ENCODE assay signal across 18 cellular contexts in the genomic region with DNA sequence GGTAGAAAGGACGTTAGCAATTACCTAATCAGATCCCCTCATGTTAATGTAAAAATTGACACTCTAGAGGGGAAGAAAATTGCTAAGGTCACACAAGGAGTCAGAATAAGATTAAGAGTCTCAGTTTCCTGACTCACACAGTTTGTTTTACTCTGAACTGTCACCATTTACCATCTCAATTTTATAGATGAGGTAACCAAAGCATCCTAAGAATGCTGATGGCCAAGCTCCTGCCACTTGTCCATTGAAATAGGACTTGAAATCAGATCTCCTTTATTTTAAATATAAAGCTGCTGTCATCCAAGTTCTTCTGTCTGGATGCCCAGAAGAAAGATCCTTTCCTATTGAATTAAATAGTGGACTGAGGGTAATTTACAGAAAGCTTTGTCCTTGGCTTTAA.
DNase-seq lines count a peak whose midpoint lies in the region; ATAC-seq and TF ChIP-seq lines count a peak whose summit lies in the region.
"Had no signal": no experiment of that assay in that cellular context is flagged by ENCODE, and none has a peak within 500 bp of the region (broad histone marks: within the 10 kb centered on the region; RNA-seq: fewer than 3 reads in every experiment).

No MANE protein-coding gene starts in this region.

- CTCF ChIA-PET in CD4-positive, alpha-beta T cell (lab: Charles Lee), result no interaction called here
- CTCF ChIA-PET in IMR-90 (lab: Yijun Ruan, JAX), result no interaction called here

- no peaks in the 10 kb centered on the region for H3K9me3 ChIP-seq in CD4-positive, alpha-beta T cell (ENCODE audit: control insufficient read depth, low read length)
- H3K9me3 ChIP-seq in IMR-90 (ENCODE audit: control insufficient read depth, insufficient read depth, low read length), result no peaks in the 10 kb centered on the region
- no peaks in the 10 kb centered on the region for H3K9me3 ChIP-seq in endocrine pancreas (ENCODE audit: control insufficient read depth, low read length)
- no peaks in the 10 kb centered on the region for H3K9me3 ChIP-seq in neuronal stem cell (replicated peaks in 1 of 2; ENCODE audit: control insufficient read depth in 2 of 2, insufficient read depth in 1 of 2, low read depth in 1 of 2, low read length in 2 of 2)
- H3K9me3 ChIP-seq: esophagus muscularis mucosa, lower lobe of right lung, prostate gland had no signal

- H4K20me1 ChIP-seq in IMR-90 (ENCODE audit: insufficient read depth, low read length), result no peaks in the 10 kb centered on the region

- H3K4me1 ChIP-seq in IMR-90 (ENCODE audit: control insufficient read depth, insufficient read depth, low read length) (peaks cover 2% of the 10 kb centered on the region; the same call in 1 of the 2 replicates), endocrine pancreas (ENCODE audit: control insufficient read depth, insufficient read depth, low read length) (no peaks in the 10 kb centered on the region), neuronal stem cell (ENCODE audit: control insufficient read depth in 2 of 2, insufficient read depth in 1 of 2, low read depth in 1 of 2, low read length in 2 of 2) (peaks cover 3 to 4% of the 10 kb centered on the region in 2 donors)
- H3K4me1 ChIP-seq: lower lobe of right lung, prostate gland had no signal

- dilution Hi-C loops in IMR-90 (cut with HindIII; ENCODE audit: low sequenced_read_pairs, unreplicated experiment), result no loop called here

- no peak for TF ChIP-seq CTCF in CD4-positive, alpha-beta T cell (IDR thresholded peaks at IDR 0.05)
- no peak for TF ChIP-seq CTCF in IMR-90 (conservative IDR thresholded peaks at IDR 0.05; ENCODE audit: low read depth, low read length)

- H3K4me2 ChIP-seq in IMR-90 (ENCODE audit: low read depth, low read length), result peak overlapping the region; percentile 97; the same call in 1 of the 2 replicates
- no peak overlapping the region for H3K4me2 ChIP-seq in neuronal stem cell (ENCODE audit: insufficient read depth, low read length, poor library complexity, severe bottlenecking)

- no peak for ATAC-seq in CD4-positive, alpha-beta T cell (ENCODE audit: poor library complexity)
- ATAC-seq in IMR-90 (ENCODE audit: low read depth) (no peak), GM19395 (IDR thresholded peaks at IDR 0.05; ENCODE audit: unreplicated experiment) (no peak), HG03432 (IDR thresholded peaks at IDR 0.05; ENCODE audit: unreplicated experiment) (no peak)
- no peak for ATAC-seq in naive thymus-derived CD8-positive, alpha-beta T cell
- ATAC-seq: activated CD8-positive, alpha-beta T cell treated with anti-CD3 and anti-CD28 coated beads for 36 hours; stimulated activated naive B cell treated with anti-CD40 and anti-IgM and Interleukin-4, amounts not matched to agents 10 μg/mL and 1 μg/mL and 100 μg/mL, for 72 hours had no signal

- H2BK20ac ChIP-seq in IMR-90 (ENCODE audit: low read depth, low read length), result no peak overlapping the region

- no peak overlapping the region for H3K18ac ChIP-seq in IMR-90 (ENCODE audit: low read depth, low read length)
- no peak overlapping the region for H3K18ac ChIP-seq in neuronal stem cell (ENCODE audit: low read length)

- H3K14ac ChIP-seq in IMR-90 (replicated peaks; ENCODE audit: low read depth, low read length) (no peak overlapping the region), neuronal stem cell (ENCODE audit: low read length) (no peak overlapping the region)

- WGBS in IMR-90 (ENCODE audit: extremely low coverage in 2 of 2, insufficient read length in 1 of 2), 2 experiments, result no CpG with 5 or more reads among the region's 1 CpG
- no CpG with 5 or more reads among the region's 1 CpG for WGBS in neuronal stem cell (ENCODE audit: extremely low coverage in 2 of 2, insufficient read length in 2 of 2, insufficient replicate concordance in 1 of 2), 2 donors

- no peaks in the 10 kb centered on the region for H3K36me3 ChIP-seq in IMR-90 (ENCODE audit: control insufficient read depth, insufficient read depth, low read length)
- no peaks in the 10 kb centered on the region for H3K36me3 ChIP-seq in endocrine pancreas (ENCODE audit: control insufficient read depth, insufficient read depth, low read length)
- H3K36me3 ChIP-seq in neuronal stem cell (replicated peaks in 1 of 2; ENCODE audit: control insufficient read depth in 2 of 2, insufficient read depth in 2 of 2, low read length in 2 of 2), result no peaks in the 10 kb centered on the region
- H3K36me3 ChIP-seq: esophagus muscularis mucosa, lower lobe of right lung, prostate gland had no signal

- H2BK120ac ChIP-seq in IMR-90 (ENCODE audit: low read depth, low read length), result no peak overlapping the region
- no peak overlapping the region for H2BK120ac ChIP-seq in neuronal stem cell (ENCODE audit: low read depth, low read length)

- no peak for DNase-seq in CD4-positive, alpha-beta T cell
- DNase-seq in IMR-90 (no peak), neuronal stem cell (ENCODE audit: low spot score) (no peak), KBM-7 (no peak)
- DNase-seq in naive thymus-derived CD8-positive, alpha-beta T cell, result no peak
- DNase-seq: activated CD8-positive, alpha-beta T cell treated with anti-CD3 and anti-CD28 coated beads for 36 hours; activated gamma-delta T cell treated with Interleukin-2 at 50 U/mL for 16 hours; central memory CD4-positive, alpha-beta T cell; lower lobe of right lung; NCI-H1436 treated with DMSO at 0.1 percent for 48 hours; NCI-H748 treated with DMSO at 0.1 percent for 48 hours; stimulated activated CD4-positive, alpha-beta T cell treated with anti-CD3 and anti-CD28 coated beads, Interleukin-4, amount 100 ng/mL, for 4 hours; stimulated activated naive B cell treated with anti-CD40 and anti-IgM and Interleukin-4, amounts not matched to agents 10 μg/mL and 1 μg/mL and 100 μg/mL, for 72 hours had no signal

- no peak overlapping the region for H2AK9ac ChIP-seq in IMR-90 (replicated peaks; ENCODE audit: low read depth, low read length, poor library complexity)

- H3K9ac ChIP-seq in IMR-90 (ENCODE audit: low read depth, low read length) (no peak overlapping the region), endocrine pancreas (ENCODE audit: control insufficient read depth, insufficient read depth, low read length) (no peak overlapping the region), neuronal stem cell (ENCODE audit: low read depth, low read length, poor library complexity) (no peak overlapping the region)

- H3K36me3 Mint-ChIP-seq in CD4-positive, alpha-beta T cell (ENCODE audit: low read depth), result no peaks in the 10 kb centered on the region
- peaks cover 0 to 10% (median 0%) of the 10 kb centered on the region in 3 donors for H3K36me3 Mint-ChIP-seq in naive thymus-derived CD8-positive, alpha-beta T cell

- H3K27me3 ChIP-seq in CD4-positive, alpha-beta T cell (ENCODE audit: control insufficient read depth, insufficient read depth, low read length), result no peaks in the 10 kb centered on the region
- H3K27me3 ChIP-seq in IMR-90 (ENCODE audit: control insufficient read depth, insufficient read depth, low read length), result no peaks in the 10 kb centered on the region
- H3K27me3 ChIP-seq in endocrine pancreas (ENCODE audit: control insufficient read depth, insufficient read depth, low read length), result no peaks in the 10 kb centered on the region
- H3K27me3 ChIP-seq in neuronal stem cell (ENCODE audit: control insufficient read depth in 3 of 3, insufficient read depth in 3 of 3, low read depth in 1 of 3, low read length in 3 of 3), result peaks cover 0 to 12% (median 0%) of the 10 kb centered on the region in 3 experiments
- H3K27me3 ChIP-seq: esophagus muscularis mucosa had no signal

- H3K9me3 Mint-ChIP-seq in CD4-positive, alpha-beta T cell, result peaks cover 5% of the 10 kb centered on the region
- peaks cover 0 to 22% (median 3%) of the 10 kb centered on the region in 9 donors for H3K9me3 Mint-ChIP-seq in naive thymus-derived CD8-positive, alpha-beta T cell

- H3K79me1 ChIP-seq in IMR-90 (ENCODE audit: low read depth in 1 of 2, low read length in 2 of 2), result no peaks in the 10 kb centered on the region
- no peaks in the 10 kb centered on the region for H3K79me1 ChIP-seq in neuronal stem cell (ENCODE audit: low read depth, low read length)

- no peak overlapping the region for H2AK5ac ChIP-seq in IMR-90 (ENCODE audit: low read depth, low read length)
- H2AK5ac ChIP-seq in neuronal stem cell (ENCODE audit: low read depth, low read length), result no peak overlapping the region

- no peak overlapping the region for H4K8ac ChIP-seq in IMR-90 (ENCODE audit: low read depth in 2 of 2, low read length in 2 of 2)
- H4K8ac ChIP-seq in neuronal stem cell (ENCODE audit: low read depth, low read length), result no peak overlapping the region

- H3K23ac ChIP-seq in IMR-90 (ENCODE audit: low read depth, low read length), result no peak overlapping the region
- no peak overlapping the region for H3K23ac ChIP-seq in neuronal stem cell (ENCODE audit: low read depth, low read length, poor library complexity)

- POLR2A ChIA-PET in CD4-positive, alpha-beta T cell (lab: Charles Lee), result no interaction called here
- POLR2A ChIA-PET in IMR-90 (lab: Charles Lee; ENCODE audit: unreplicated experiment), result no interaction called here
- POLR2A ChIA-PET in naive thymus-derived CD8-positive, alpha-beta T cell (lab: Charles Lee), result no interaction called here

- no peak for TF ChIP-seq RAD21 in IMR-90 (IDR thresholded peaks at IDR 0.05; ENCODE audit: low read length)

- TF ChIP-seq POLR2A in IMR-90 (IDR thresholded peaks at IDR 0.05; ENCODE audit: low read depth, low read length), result no peak

- no peak overlapping the region for H3K27ac ChIP-seq in CD4-positive, alpha-beta T cell (ENCODE audit: low read depth, low read length)
- H3K27ac ChIP-seq in IMR-90 (ENCODE audit: insufficient read depth, low read length), result no peak overlapping the region
- H3K27ac ChIP-seq in neuronal stem cell (replicated peaks; ENCODE audit: low read length), result no peak overlapping the region
- H3K27ac ChIP-seq: lower lobe of right lung had no signal

- H2BK15ac ChIP-seq in IMR-90 (ENCODE audit: low read depth, low read length) (no peak overlapping the region), neuronal stem cell (ENCODE audit: low read length) (no peak overlapping the region)

- H3K4me3 ChIP-seq in IMR-90 (ENCODE audit: insufficient read depth, low read depth, low read length), result no peak overlapping the region
- peak overlapping the region; percentile 55 for H3K4me3 ChIP-seq in endocrine pancreas (ENCODE audit: control insufficient read depth, insufficient read depth, low read length)
- no peak overlapping the region for H3K4me3 ChIP-seq in neuronal stem cell (ENCODE audit: low read length in 2 of 2)

- H2AFZ ChIP-seq in IMR-90 (replicated peaks; ENCODE audit: low read length, poor library complexity), result no peak overlapping the region
- H2AFZ ChIP-seq in neuronal stem cell (ENCODE audit: low read length), result peak overlapping the region; percentile 79

- no peak overlapping the region; the same call in 1 of the 2 replicates for H3K56ac ChIP-seq in IMR-90 (ENCODE audit: extremely low read depth, insufficient read depth, low read length)

- in situ Hi-C loops in IMR-90 (cut with MboI; ENCODE audit: low sequenced_read_pairs) (no loop called here), KBM-7 (cut with MboI; ENCODE audit: low pct_unique_long_range_greater_than_20kb, low sequenced_read_pairs) (no loop called here)

- no peak overlapping the region for H4K5ac ChIP-seq in IMR-90 (ENCODE audit: low read depth, low read length)

- no peaks in the 10 kb centered on the region for H3K9me1 ChIP-seq in IMR-90 (ENCODE audit: insufficient read depth, low read length)

- peak overlapping the region; percentile 45 for H3K27ac Mint-ChIP-seq in CD4-positive, alpha-beta T cell
- peak overlapping the region in 1 of 10 donors; percentile 44 for H3K27ac Mint-ChIP-seq in naive thymus-derived CD8-positive, alpha-beta T cell
- H3K27ac Mint-ChIP-seq: activated CD8-positive, alpha-beta T cell treated with anti-CD3 and anti-CD28 coated beads for 36 hours; stimulated activated naive B cell treated with anti-CD40 and anti-IgM and Interleukin-4, amounts not matched to agents 10 μg/mL and 1 μg/mL and 100 μg/mL, for 72 hours had no signal

- BruUV-seq in IMR-90 (replicated peaks; lab: Mats Ljungman, UMichigan), result no TSS peak

- peaks cover 9% of the 10 kb centered on the region for H3K4me1 Mint-ChIP-seq in CD4-positive, alpha-beta T cell (ENCODE audit: low read depth)
- peaks cover 0 to 14% (median 7%) of the 10 kb centered on the region in 4 donors for H3K4me1 Mint-ChIP-seq in naive thymus-derived CD8-positive, alpha-beta T cell

- H3K4ac ChIP-seq in IMR-90 (ENCODE audit: low read depth, low read length) (0 out of 2 replicates have a peak overlapping the region, but pooled peaks have one; percentile 40), neuronal stem cell (ENCODE audit: low read length) (no peak overlapping the region)

- H4K91ac ChIP-seq in IMR-90 (ENCODE audit: insufficient read depth, low read depth, low read length), result no peak overlapping the region
- H4K91ac ChIP-seq in neuronal stem cell (ENCODE audit: low read depth, low read length, poor library complexity), result no peak overlapping the region

- H3K4me3 Mint-ChIP-seq in CD4-positive, alpha-beta T cell, result peak overlapping the region; percentile 88
- peak overlapping the region in 3 of 10 donors; percentile 78 to 88 (median 85) for H3K4me3 Mint-ChIP-seq in naive thymus-derived CD8-positive, alpha-beta T cell

- H3K27me3 Mint-ChIP-seq in CD4-positive, alpha-beta T cell, result no peaks in the 10 kb centered on the region
- H3K27me3 Mint-ChIP-seq in naive thymus-derived CD8-positive, alpha-beta T cell, result peaks cover 0 to 2% (median 0%) of the 10 kb centered on the region in 5 donors
- H3K27me3 Mint-ChIP-seq: activated CD8-positive, alpha-beta T cell treated with anti-CD3 and anti-CD28 coated beads for 36 hours; stimulated activated naive B cell treated with anti-CD40 and anti-IgM and Interleukin-4, amounts not matched to agents 10 μg/mL and 1 μg/mL and 100 μg/mL, for 72 hours had no signal

- intact Hi-C loops in CD4-positive, alpha-beta T cell (cut with DNase I, micrococcal nuclease), result no loop called here
- intact Hi-C loops in IMR-90 (cut with micrococcal nuclease), result no loop called here

- H2BK12ac ChIP-seq in neuronal stem cell (ENCODE audit: low read length), result no peak overlapping the region

- H2BK5ac ChIP-seq in IMR-90 (ENCODE audit: low read depth, low read length, poor library complexity, severe bottlenecking) (no peak overlapping the region), neuronal stem cell (ENCODE audit: low read length) (no peak overlapping the region)
